In the genomic region with DNA sequence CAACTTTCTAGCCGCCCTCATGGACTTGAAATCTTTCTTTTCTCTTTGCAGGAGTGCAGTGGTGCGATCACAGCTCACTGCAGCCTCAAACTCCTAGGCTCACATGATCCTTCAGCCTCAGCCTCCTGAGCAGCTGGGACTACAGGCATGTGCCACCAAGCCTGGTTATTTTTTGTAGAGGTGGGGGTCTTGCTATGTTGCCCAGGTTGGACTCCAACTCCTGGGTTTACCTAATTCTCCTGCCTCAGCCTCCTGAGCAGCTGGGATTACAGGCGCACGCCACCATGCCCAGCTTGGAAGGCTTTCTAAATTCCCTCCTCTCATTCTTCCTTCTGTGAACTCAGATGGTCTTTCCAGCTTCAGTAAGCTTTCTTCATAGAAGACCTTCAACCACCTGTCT, we compare ENCODE assay signal across 1 cellular context.
TF ChIP-seq lines count a peak whose summit lies in the region.

No MANE protein-coding gene starts in this region.

TF ChIP-seq in HepG2, 621 proteins besides CTCF, POLR2A, EP300 and RAD21:
- no peak for TF ChIP-seq RELA (CRISPR knock-in tag; IDR thresholded peaks at IDR 0.05)
- no peak for TF ChIP-seq PHB2 (IDR thresholded peaks at IDR 0.05; ENCODE audit: partially characterized antibody)
- TF ChIP-seq, protein P1, sequence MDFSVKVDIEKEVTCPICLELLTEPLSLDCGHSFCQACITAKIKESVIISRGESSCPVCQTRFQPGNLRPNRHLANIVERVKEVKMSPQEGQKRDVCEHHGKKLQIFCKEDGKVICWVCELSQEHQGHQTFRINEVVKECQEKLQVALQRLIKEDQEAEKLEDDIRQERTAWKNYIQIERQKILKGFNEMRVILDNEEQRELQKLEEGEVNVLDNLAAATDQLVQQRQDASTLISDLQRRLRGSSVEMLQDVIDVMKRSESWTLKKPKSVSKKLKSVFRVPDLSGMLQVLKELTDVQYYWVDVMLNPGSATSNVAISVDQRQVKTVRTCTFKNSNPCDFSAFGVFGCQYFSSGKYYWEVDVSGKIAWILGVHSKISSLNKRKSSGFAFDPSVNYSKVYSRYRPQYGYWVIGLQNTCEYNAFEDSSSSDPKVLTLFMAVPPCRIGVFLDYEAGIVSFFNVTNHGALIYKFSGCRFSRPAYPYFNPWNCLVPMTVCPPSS (IDR thresholded peaks at IDR 0.05): no peak
- TF ChIP-seq, protein P2, sequence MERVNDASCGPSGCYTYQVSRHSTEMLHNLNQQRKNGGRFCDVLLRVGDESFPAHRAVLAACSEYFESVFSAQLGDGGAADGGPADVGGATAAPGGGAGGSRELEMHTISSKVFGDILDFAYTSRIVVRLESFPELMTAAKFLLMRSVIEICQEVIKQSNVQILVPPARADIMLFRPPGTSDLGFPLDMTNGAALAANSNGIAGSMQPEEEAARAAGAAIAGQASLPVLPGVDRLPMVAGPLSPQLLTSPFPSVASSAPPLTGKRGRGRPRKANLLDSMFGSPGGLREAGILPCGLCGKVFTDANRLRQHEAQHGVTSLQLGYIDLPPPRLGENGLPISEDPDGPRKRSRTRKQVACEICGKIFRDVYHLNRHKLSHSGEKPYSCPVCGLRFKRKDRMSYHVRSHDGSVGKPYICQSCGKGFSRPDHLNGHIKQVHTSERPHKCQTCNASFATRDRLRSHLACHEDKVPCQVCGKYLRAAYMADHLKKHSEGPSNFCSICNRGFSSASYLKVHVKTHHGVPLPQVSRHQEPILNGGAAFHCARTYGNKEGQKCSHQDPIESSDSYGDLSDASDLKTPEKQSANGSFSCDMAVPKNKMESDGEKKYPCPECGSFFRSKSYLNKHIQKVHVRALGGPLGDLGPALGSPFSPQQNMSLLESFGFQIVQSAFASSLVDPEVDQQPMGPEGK (CRISPR knock-in tag; IDR thresholded peaks at IDR 0.05): no peak
- TF ChIP-seq ZNF782 (CRISPR knock-in tag; IDR thresholded peaks at IDR 0.05; ENCODE audit: borderline replicate concordance): no peak
- TF ChIP-seq ZNF121 (CRISPR knock-in tag; IDR thresholded peaks at IDR 0.05): peak; percentile 84
